Comparison of ENCODE assay signal across 2 cellular contexts in genomic region chr6:37971263-37971662, GRCh38.
TF ChIP-seq lines count a peak whose summit lies in the region.

No MANE protein-coding gene starts in this region.

TF ChIP-seq in HepG2, 621 proteins besides CTCF, POLR2A, EP300 and RAD21 (continued from another document):
- TF ChIP-seq, protein P1, sequence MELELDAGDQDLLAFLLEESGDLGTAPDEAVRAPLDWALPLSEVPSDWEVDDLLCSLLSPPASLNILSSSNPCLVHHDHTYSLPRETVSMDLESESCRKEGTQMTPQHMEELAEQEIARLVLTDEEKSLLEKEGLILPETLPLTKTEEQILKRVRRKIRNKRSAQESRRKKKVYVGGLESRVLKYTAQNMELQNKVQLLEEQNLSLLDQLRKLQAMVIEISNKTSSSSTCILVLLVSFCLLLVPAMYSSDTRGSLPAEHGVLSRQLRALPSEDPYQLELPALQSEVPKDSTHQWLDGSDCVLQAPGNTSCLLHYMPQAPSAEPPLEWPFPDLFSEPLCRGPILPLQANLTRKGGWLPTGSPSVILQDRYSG (CRISPR knock-in tag; IDR thresholded peaks at IDR 0.05): no peak
- TF ChIP-seq KDM1A (CRISPR knock-in tag; IDR thresholded peaks at IDR 0.05): no peak
- TF ChIP-seq SMARCC2 (IDR thresholded peaks at IDR 0.05): no peak
- no peak for TF ChIP-seq NRL (CRISPR knock-in tag; IDR thresholded peaks at IDR 0.05; ENCODE audit: borderline replicate concordance)
- TF ChIP-seq, protein P2, sequence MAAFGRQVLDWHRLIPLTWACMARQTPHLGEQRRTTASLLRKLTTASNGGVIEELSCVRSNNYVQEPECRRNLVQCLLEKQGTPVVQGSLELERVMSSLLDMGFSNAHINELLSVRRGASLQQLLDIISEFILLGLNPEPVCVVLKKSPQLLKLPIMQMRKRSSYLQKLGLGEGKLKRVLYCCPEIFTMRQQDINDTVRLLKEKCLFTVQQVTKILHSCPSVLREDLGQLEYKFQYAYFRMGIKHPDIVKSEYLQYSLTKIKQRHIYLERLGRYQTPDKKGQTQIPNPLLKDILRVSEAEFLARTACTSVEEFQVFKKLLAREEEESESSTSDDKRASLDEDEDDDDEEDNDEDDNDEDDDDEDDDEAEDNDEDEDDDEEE (CRISPR knock-in tag; IDR thresholded peaks at IDR 0.05): no peak
- TF ChIP-seq ZNF816 (CRISPR knock-in tag; IDR thresholded peaks at IDR 0.05; ENCODE audit: borderline replicate concordance): no peak
- no peak for TF ChIP-seq ZNF441 (CRISPR knock-in tag; IDR thresholded peaks at IDR 0.05; ENCODE audit: borderline replicate concordance)
- TF ChIP-seq ZBTB8A (CRISPR knock-in tag; IDR thresholded peaks at IDR 0.05; ENCODE audit: borderline replicate concordance, low read depth): no peak
- TF ChIP-seq SIN3B (IDR thresholded peaks at IDR 0.05; ENCODE audit: low read length): no peak
- TF ChIP-seq ZNF567 (CRISPR knock-in tag; IDR thresholded peaks at IDR 0.05; ENCODE audit: borderline replicate concordance): no peak
- no peak for TF ChIP-seq ZNF121 (CRISPR knock-in tag; IDR thresholded peaks at IDR 0.05)
- no peak for TF ChIP-seq BORCS8-MEF2B (CRISPR knock-in tag; IDR thresholded peaks at IDR 0.05)
- TF ChIP-seq ZFX (CRISPR knock-in tag; IDR thresholded peaks at IDR 0.05; ENCODE audit: low read depth): no peak
- no peak for TF ChIP-seq MAFF (IDR thresholded peaks at IDR 0.05; ENCODE audit: low read depth, low read length)
- no peak for TF ChIP-seq ZNF792 (CRISPR knock-in tag; IDR thresholded peaks at IDR 0.05)

TF ChIP-seq in SK-N-SH, 30 proteins besides CTCF, POLR2A, EP300 and RAD21 (continued from another document):
- TF ChIP-seq REST (IDR thresholded peaks at IDR 0.05; ENCODE audit: low read depth, low read length) (no peak), TAF1 (IDR thresholded peaks at IDR 0.05; ENCODE audit: borderline replicate concordance, low read depth, low read length) (no peak), IRF3 (IDR thresholded peaks at IDR 0.05; ENCODE audit: low read depth, low read length) (no peak)
